Comparison of ENCODE assay signal across 8 cellular contexts in the genomic region with DNA sequence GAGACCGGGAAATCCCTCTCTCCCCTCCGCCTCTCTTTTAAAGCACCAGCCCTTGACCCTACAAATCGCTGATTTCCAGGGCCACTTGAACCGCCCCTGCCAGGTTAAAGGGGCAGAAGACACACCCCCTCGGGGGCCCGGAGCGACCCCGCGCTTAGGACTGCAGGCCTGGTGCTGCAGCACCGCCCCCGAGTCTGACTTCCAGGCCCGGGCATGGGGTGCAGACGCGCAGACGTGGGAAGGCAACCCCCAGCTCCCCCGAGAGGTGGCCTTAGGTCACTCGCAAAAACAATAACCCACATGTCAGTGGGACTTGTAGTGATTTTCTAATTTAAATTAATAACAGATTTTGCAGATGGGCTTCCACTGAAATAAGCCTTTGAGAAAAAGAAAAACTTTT. TPM values are rescaled to one million over a fixed set of nuclear protein-coding genes. Genes with fewer than 3 reads are reported as not detected.
DNase-seq lines count a peak whose midpoint lies in the region; ATAC-seq and TF ChIP-seq lines count a peak whose summit lies in the region.
"Not testable (repeated sequence)": the region's sequence is repeated elsewhere in the genome, so short reads cannot be mapped to it uniquely, and the experiment has no call there.

No MANE protein-coding gene starts in this region.

- H3K36me3 Mint-ChIP-seq in CD4-positive, alpha-beta T cell (ENCODE audit: low read depth) = peaks cover 14% of the 10 kb centered on the region
- H3K36me3 Mint-ChIP-seq in activated B cell treated with CpG ODN at 0.5 μM for 24 hours (ENCODE audit: low read depth); memory B cell; stimulated activated naive B cell treated with anti-CD40 and anti-IgM and Interleukin-4, amounts not matched to agents 10 μg/mL and 1 μg/mL and 100 μg/mL, for 72 hours: not testable (repeated sequence)

- H3K27ac ChIP-seq in CD4-positive, alpha-beta T cell (ENCODE audit: low read depth, low read length); KMS-11; breast epithelium: not testable (repeated sequence)

- TF ChIP-seq POLR2A in breast epithelium (IDR thresholded peaks at IDR 0.05) = not testable (repeated sequence)

- TF ChIP-seq CTCF in CD4-positive, alpha-beta T cell (IDR thresholded peaks at IDR 0.05); KMS-11 (conservative IDR thresholded peaks at IDR 0.05; ENCODE audit: low read depth, low read length); activated B cell treated with CpG ODN at 0.5 μM for 24 hours (IDR thresholded peaks at IDR 0.05); breast epithelium (IDR thresholded peaks at IDR 0.05): not testable (repeated sequence)

- H3K9ac ChIP-seq in KMS-11 = peak overlapping the region; percentile 71; the same call in 1 of the 2 replicates

- H3K9me3 ChIP-seq in CD4-positive, alpha-beta T cell (ENCODE audit: control insufficient read depth, low read length); breast epithelium: not testable (repeated sequence)

- intact Hi-C loops in CD4-positive, alpha-beta T cell (cut with DNase I, micrococcal nuclease); activated B cell treated with CpG ODN at 0.5 μM for 24 hours (cut with micrococcal nuclease); breast epithelium (cut with DNase I; ENCODE audit: low total_unique reads): not testable (repeated sequence)

- H3K27me3 ChIP-seq in CD4-positive, alpha-beta T cell (ENCODE audit: control insufficient read depth, insufficient read depth, low read length); KMS-11 (ENCODE audit: insufficient read depth, low read depth); breast epithelium: not testable (repeated sequence)

- H3K4me1 ChIP-seq in KMS-11 (ENCODE audit: low read depth, poor library complexity, severe bottlenecking) = peaks cover 16% of the 10 kb centered on the region
- not testable (repeated sequence) for H3K4me1 ChIP-seq in breast epithelium

- peak overlapping the region; percentile 93 for H3K27ac Mint-ChIP-seq in CD4-positive, alpha-beta T cell
- not testable (repeated sequence) for H3K27ac Mint-ChIP-seq in activated B cell treated with CpG ODN at 0.5 μM for 24 hours; stimulated activated naive B cell treated with anti-CD40 and anti-IgM and Interleukin-4, amounts not matched to agents 10 μg/mL and 1 μg/mL and 100 μg/mL, for 72 hours
- H3K27ac Mint-ChIP-seq in memory B cell = peak overlapping the region; percentile 91

- not testable (repeated sequence) for H3K27me3 Mint-ChIP-seq in CD4-positive, alpha-beta T cell; activated B cell treated with CpG ODN at 0.5 μM for 24 hours; memory B cell; stimulated activated naive B cell treated with anti-CD40 and anti-IgM and Interleukin-4, amounts not matched to agents 10 μg/mL and 1 μg/mL and 100 μg/mL, for 72 hours

- H3K4me1 Mint-ChIP-seq in CD4-positive, alpha-beta T cell (ENCODE audit: low read depth); activated B cell treated with CpG ODN at 0.5 μM for 24 hours; memory B cell; stimulated activated naive B cell treated with anti-CD40 and anti-IgM and Interleukin-4, amounts not matched to agents 10 μg/mL and 1 μg/mL and 100 μg/mL, for 72 hours: not testable (repeated sequence)

- H3K36me3 ChIP-seq in KMS-11 (ENCODE audit: insufficient read depth); breast epithelium: not testable (repeated sequence)

- POLR2A ChIA-PET in CD4-positive, alpha-beta T cell (lab: Charles Lee) = not testable (repeated sequence)
- POLR2A ChIA-PET in activated B cell treated with CpG ODN at 0.5 μM for 24 hours (lab: Charles Lee) = interaction anchor here (0.7 kb wide), 1 partner anchor 84 kb away, joined by 3 read pairs; no protein-coding TSS in a partner anchor

- DNase-seq in CD4-positive, alpha-beta T cell; activated B cell treated with CpG ODN at 0.5 μM for 24 hours; breast epithelium (ENCODE audit: low spot score in 2 of 2); memory B cell (ENCODE audit: low spot score in 2 of 2); stimulated activated naive B cell treated with anti-CD40 and anti-IgM and Interleukin-4, amounts not matched to agents 10 μg/mL and 1 μg/mL and 100 μg/mL, for 72 hours: not testable (repeated sequence)

- ATAC-seq in CD4-positive, alpha-beta T cell (ENCODE audit: poor library complexity) = not testable (repeated sequence)
- peak; percentile 24 for ATAC-seq in GM19452 (IDR thresholded peaks at IDR 0.05; ENCODE audit: unreplicated experiment)
- peak; percentile 18 for ATAC-seq in HG02852 (IDR thresholded peaks at IDR 0.05; ENCODE audit: unreplicated experiment)
- peak; percentile 30 for ATAC-seq in activated B cell treated with CpG ODN at 0.5 μM for 24 hours (ENCODE audit: low read depth)
- peak; percentile 11 for ATAC-seq in memory B cell (ENCODE audit: low read depth)
- ATAC-seq in stimulated activated naive B cell treated with anti-CD40 and anti-IgM and Interleukin-4, amounts not matched to agents 10 μg/mL and 1 μg/mL and 100 μg/mL, for 72 hours (replicated peaks) = peak; percentile 31 to 35

- H3K4me2 ChIP-seq in KMS-11 = peak overlapping the region; percentile 58; the same call in 1 of the 2 replicates

- H3K4me3 Mint-ChIP-seq in CD4-positive, alpha-beta T cell; memory B cell; stimulated activated naive B cell treated with anti-CD40 and anti-IgM and Interleukin-4, amounts not matched to agents 10 μg/mL and 1 μg/mL and 100 μg/mL, for 72 hours: not testable (repeated sequence)
- H3K4me3 Mint-ChIP-seq in activated B cell treated with CpG ODN at 0.5 μM for 24 hours = peak overlapping the region; percentile 97

- H3K4me3 ChIP-seq in KMS-11 (IDR thresholded peaks at IDR 0.05; ENCODE audit: insufficient read depth, low read depth, low read length) = not testable (repeated sequence)
- peak overlapping the region; percentile 57 to 79 (median 62) for H3K4me3 ChIP-seq in breast epithelium

- peaks cover 24% of the 10 kb centered on the region; the same call in 1 of the 2 replicates for H3K79me2 ChIP-seq in KMS-11 (ENCODE audit: insufficient read depth, low read depth)

- H4K20me1 ChIP-seq in KMS-11 (ENCODE audit: insufficient read depth) = not testable (repeated sequence)

- not testable (repeated sequence) for H3K9me3 Mint-ChIP-seq in CD4-positive, alpha-beta T cell; activated B cell treated with CpG ODN at 0.5 μM for 24 hours; memory B cell; stimulated activated naive B cell treated with anti-CD40 and anti-IgM and Interleukin-4, amounts not matched to agents 10 μg/mL and 1 μg/mL and 100 μg/mL, for 72 hours

- peak overlapping the region; percentile 30 for H2AFZ ChIP-seq in KMS-11 (ENCODE audit: low read depth)

- CTCF ChIA-PET in CD4-positive, alpha-beta T cell (lab: Charles Lee); activated B cell treated with CpG ODN at 0.5 μM for 24 hours (lab: Charles Lee): not testable (repeated sequence)

RNA-seq across cellular contexts. Expression of gene NBPF15, which starts 0.3 kb away (rescaled TPM):
- 10 to 100 TPM; 85.3 to 89.5 TPM for total RNA-seq in CD4-positive, alpha-beta T cell
- total RNA-seq in activated B cell treated with CpG ODN at 0.5 μM for 24 hours (48.8 and 62.9 TPM in 2 replicates), breast epithelium (10 to 100 TPM; 24.5 to 41.6 (median 35.1) TPM)
